ENCODE assay signal across 8 cellular contexts in genomic region chr16:2720719-2721633, GRCh38. TPM values are rescaled to one million over a fixed set of nuclear protein-coding genes. Genes with fewer than 3 reads are reported as not detected.
DNase-seq lines count a peak whose midpoint lies in the region; ATAC-seq and TF ChIP-seq lines count a peak whose summit lies in the region.

No MANE protein-coding gene starts in this region.

- intact Hi-C loops in right cardiac atrium (cut with DNase I), result no loop called here

- peak; percentile 57 for TF ChIP-seq CTCF in GM12873 (IDR thresholded peaks at IDR 0.05; ENCODE audit: insufficient read depth, low read depth, low read length, missing control alignments)

- H3K4me1 ChIP-seq in right cardiac atrium (ENCODE audit: control insufficient read depth, insufficient read depth, low read length), result no peaks in the 10 kb centered on the region

- DNase-seq in NCI-H1105 (lab: John Stamatoyannopoulos, UW) (peak; percentile 73), T follicular helper cell (ENCODE audit: low read depth) (peak; percentile 79), amniotic epithelial cell (ENCODE audit: low read depth) (peak; percentile 70), right cardiac atrium (peak; percentile 88 to 94 (median 93)), renal cortical epithelial cell (ENCODE audit: low read depth) (peak; percentile 36), cerebellar nuclear complex (lab: John Stamatoyannopoulos, UW) (no peak)

- peak overlapping the region; percentile 14 for H3K27ac ChIP-seq in right cardiac atrium (ENCODE audit: low read length)

- H3K9me3 ChIP-seq in right cardiac atrium (ENCODE audit: control insufficient read depth, low read length), result no peaks in the 10 kb centered on the region

- peak; percentile 71 for ATAC-seq in HG02623 (IDR thresholded peaks at IDR 0.05; ENCODE audit: unreplicated experiment)
- peak; percentile 87 to 93 for ATAC-seq in right cardiac atrium

- H3K27me3 ChIP-seq in right cardiac atrium (ENCODE audit: control insufficient read depth, insufficient read depth), result no peaks in the 10 kb centered on the region

- peak overlapping the region; percentile 75 for H3K4me3 ChIP-seq in right cardiac atrium (ENCODE audit: low read length)

- WGBS in right cardiac atrium, result 2% methylated on average over 99 of the region's 99 CpGs

RNA-seq across cellular contexts. Expression of gene PRSS27, which starts 1.0 kb away (rescaled TPM):
- total RNA-seq in right cardiac atrium (under 1 TPM; 0.32 to 0.64 (median 0.37) TPM), renal cortical epithelial cell (0.85 and 1.7 TPM in 2 replicates)
- 0.25 TPM for polyA plus RNA-seq in right cardiac atrium

RNA-seq across cellular contexts. Expression of gene SRRM2, which starts 31.5 kb away (rescaled TPM):
- total RNA-seq in right cardiac atrium (100 to 1,000 TPM; 299 to 352 (median 320) TPM), renal cortical epithelial cell (19.8 and 114 TPM in 2 replicates)
- 402 TPM for polyA plus RNA-seq in right cardiac atrium

RNA-seq across cellular contexts. Expression of gene KCTD5, which starts 38.7 kb away (rescaled TPM):
- total RNA-seq in right cardiac atrium, result 10 to 100 TPM; 10.6 to 13.7 (median 12.0) TPM
- polyA plus RNA-seq in right cardiac atrium, result 11.1 TPM
- 26.0 and 41.3 TPM in 2 replicates for total RNA-seq in renal cortical epithelial cell

RNA-seq across cellular contexts. Expression of gene ELOB, which starts 56.1 kb away (rescaled TPM):
- total RNA-seq in right cardiac atrium (100 to 1,000 TPM; 235 to 320 (median 280) TPM), renal cortical epithelial cell (239 and 444 TPM in 2 replicates)
- polyA plus RNA-seq in right cardiac atrium, result 625 TPM

Comparison
In these comparisons a context has a peak if more than half of its experiments do, and no peak if none do; other contexts are left out.
1. DNase-seq: peak in NCI-H1105 (single experiment), T follicular helper cell (single experiment), amniotic epithelial cell (single experiment), right cardiac atrium (3 of 3) and renal cortical epithelial cell (single experiment); none in cerebellar nuclear complex (0 of 2).